Comparison of ENCODE assay signal across 8 cellular contexts in genomic region chr16:69823831-69824563, GRCh38.
DNase-seq lines count a peak whose midpoint lies in the region; ATAC-seq and TF ChIP-seq lines count a peak whose summit lies in the region.

No MANE protein-coding gene starts in this region.

- peak; percentile 92 for ATAC-seq in GM19463 (IDR thresholded peaks at IDR 0.05; ENCODE audit: unreplicated experiment)
- peak; percentile 60 for ATAC-seq in HG03469 (IDR thresholded peaks at IDR 0.05; ENCODE audit: unreplicated experiment)

- H3K9ac ChIP-seq in BLaER1 treated with 17β-estradiol and CSF1 and Interleukin-3, amounts not matched to agents 10 nM and 100 nM, result peak overlapping the region; percentile 26 to 61 (median 48); a peak in 19 of 22 replicates

- DNase-seq in immature natural killer cell (no peak), posterior vena cava (ENCODE audit: low spot score) (no peak), NK-92 (lab: John Stamatoyannopoulos, UW; ENCODE audit: unreplicated experiment) (no peak), midbrain (lab: John Stamatoyannopoulos, UW) (no peak), foreskin fibroblast (no peak)

- peak overlapping the region in 6 of 10 experiments; percentile 0 to 32 (median 22); a peak in 7 of 20 replicates for H3K4me3 ChIP-seq in BLaER1 treated with 17β-estradiol and CSF1 and Interleukin-3, amounts not matched to agents 10 nM and 100 nM
- H3K4me3 ChIP-seq in foreskin fibroblast (ENCODE audit: low read depth in 1 of 2, low read length in 2 of 2), result no peak overlapping the region

- peaks cover 5 to 66% (median 26%) of the 10 kb centered on the region in 11 experiments; a peak in 20 of 22 replicates for H3K36me3 ChIP-seq in BLaER1 treated with 17β-estradiol and CSF1 and Interleukin-3, amounts not matched to agents 10 nM and 100 nM

- H3K9me3 Mint-ChIP-seq in immature natural killer cell, result no peaks in the 10 kb centered on the region

- H3K4me2 ChIP-seq in BLaER1 treated with 17β-estradiol and CSF1 and Interleukin-3, amounts not matched to agents 10 nM and 100 nM, result peak overlapping the region; percentile 64 to 91 (median 78)

- H3K4me3 Mint-ChIP-seq in immature natural killer cell, result peak overlapping the region in 4 of 5 donors; percentile 15 to 70 (median 38)

- intact Hi-C loops in posterior vena cava (cut with DNase I), result no loop called here

- no peak for TF ChIP-seq CTCF in foreskin fibroblast (IDR thresholded peaks at IDR 0.05; ENCODE audit: low read depth, low read length)

- peaks cover 18 to 40% (median 28%) of the 10 kb centered on the region in 10 experiments for H3K4me1 ChIP-seq in BLaER1 treated with 17β-estradiol and CSF1 and Interleukin-3, amounts not matched to agents 10 nM and 100 nM

- H3K27me3 Mint-ChIP-seq in immature natural killer cell (ENCODE audit: low read depth in 3 of 3), result peaks cover 0 to 5% (median 2%) of the 10 kb centered on the region in 3 donors

- peaks cover 0 to 51% (median 0%) of the 10 kb centered on the region in 11 experiments; a peak in 7 of 22 replicates for H4K20me1 ChIP-seq in BLaER1 treated with 17β-estradiol and CSF1 and Interleukin-3, amounts not matched to agents 10 nM and 100 nM

- H3K4me1 Mint-ChIP-seq in immature natural killer cell, result peaks cover 13% of the 10 kb centered on the region in 2 donors

- peak overlapping the region; percentile 2 to 87 (median 50) for H3K27ac Mint-ChIP-seq in immature natural killer cell

- H3K36me3 Mint-ChIP-seq in immature natural killer cell, result peaks cover 8 to 9% (median 9%) of the 10 kb centered on the region in 3 donors

- H3K27ac ChIP-seq in BLaER1 treated with 17β-estradiol and CSF1 and Interleukin-3, amounts not matched to agents 10 nM and 100 nM, result peak overlapping the region; percentile 18 to 68 (median 53); a peak in 20 of 22 replicates

- H3K9me3 ChIP-seq in BLaER1 treated with 17β-estradiol and CSF1 and Interleukin-3, amounts not matched to agents 10 nM and 100 nM (replicated peaks in 1 of 11), result no peaks in the 10 kb centered on the region

- no peaks in the 10 kb centered on the region for H3K27me3 ChIP-seq in BLaER1 treated with 17β-estradiol and CSF1 and Interleukin-3, amounts not matched to agents 10 nM and 100 nM

Comparison
In these comparisons a context has a peak if more than half of its experiments do, and no peak if none do; other contexts are left out.
1. H3K4me3 ChIP-seq: peak in BLaER1 treated with 17β-estradiol and CSF1 and Interleukin-3, amounts not matched to agents 10 nM and 100 nM (6 of 10); none in foreskin fibroblast (0 of 2).